16 cellular contexts compared by ENCODE assay signal in the genomic region with DNA sequence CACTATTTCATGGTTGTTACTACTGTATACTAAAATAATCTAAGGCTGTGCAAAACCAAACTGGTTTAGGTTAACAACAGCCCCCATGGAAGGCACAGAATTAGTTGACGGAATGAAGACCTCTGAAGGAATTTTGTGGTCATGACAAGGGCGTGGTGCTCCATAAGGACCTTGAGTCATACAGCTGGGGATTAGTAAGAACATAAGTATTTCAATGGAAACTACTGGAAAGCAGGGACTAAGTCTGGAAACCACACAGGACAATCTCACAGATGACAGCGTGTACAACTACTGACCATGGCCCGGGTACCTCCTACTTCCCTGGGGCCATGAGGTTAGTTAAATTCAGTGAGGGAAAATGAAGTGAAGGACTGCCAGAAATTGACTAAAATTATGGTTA.
A peak's percentile ranks its signal among the peaks of the same experiment; 100 is the strongest.
DNase-seq lines count a peak whose midpoint lies in the region; ATAC-seq and FAIRE-seq lines count a peak whose summit lies in the region.
"Had no signal": no experiment of that assay in that cellular context is flagged by ENCODE, and none has a peak within 500 bp of the region (broad histone marks: within the 10 kb centered on the region; RNA-seq: fewer than 3 reads in every experiment).

No MANE protein-coding gene starts in this region.

- H3K4me1 ChIP-seq in trophoblast cell (ENCODE audit: control insufficient read depth in 1 of 2, insufficient read depth in 2 of 2, low read length in 2 of 2) = no peaks in the 10 kb centered on the region

- no peak overlapping the region for H4K8ac ChIP-seq in trophoblast cell (ENCODE audit: low read depth, low read length)

- no peak overlapping the region for H3K18ac ChIP-seq in trophoblast cell (ENCODE audit: low read length)

- peak; percentile 83 for DNase-seq in GM03348 (ENCODE audit: low spot score)
- peak; percentile 94 for DNase-seq in RCC 7860 (ENCODE audit: low spot score)
- DNase-seq in trophoblast cell = peak; percentile 77 to 93
- DNase-seq in frontal cortex (ENCODE audit: low spot score in 2 of 2) = no peak
- DNase-seq in SKM-1 treated with dmso at 0.1 percent for 144 hours (lab: John Stamatoyannopoulos, UW; ENCODE audit: unreplicated experiment) = no peak
- no peak for DNase-seq in caudate nucleus (lab: John Stamatoyannopoulos, UW)
- no peak for DNase-seq in NCI-H345 treated with DMSO at 0.1 percent for 48 hours (lab: John Stamatoyannopoulos, UW; ENCODE audit: unreplicated experiment)
- DNase-seq: activated CD4-positive, alpha-beta T cell treated with anti-CD3 and anti-CD28 coated beads, Interleukin-2, amount 10 ng/mL, durations not matched to agents 24 days and 14 days; activated gamma-delta T cell treated with Interleukin-2 at 50 U/mL for 16 hours; DND-41; dorsolateral prefrontal cortex; NCI-H446 treated with DMSO at 0.1 percent for 48 hours; occipital lobe; stimulated activated CD4-positive, alpha-beta T cell treated with anti-CD3 and anti-CD28 coated beads, Interleukin-4, amount 100 ng/mL, for 24 hours had no signal

- no CpG with 5 or more reads among the region's 4 CpGs for WGBS in trophoblast cell (ENCODE audit: extremely low coverage, insufficient coverage, insufficient read length)

- FAIRE-seq in RCC 7860 (lab: Jason Lieb, UNC) (peak; percentile 96), frontal cortex (lab: Jason Lieb, UNC) (no peak)
- FAIRE-seq: islet of Langerhans had no signal

- H3K4me2 ChIP-seq in trophoblast cell (ENCODE audit: low read length) = no peak overlapping the region

- no peaks in the 10 kb centered on the region for H3K79me2 ChIP-seq in trophoblast cell (ENCODE audit: control insufficient read depth, insufficient read depth, low read length, poor library complexity)

- H3K23ac ChIP-seq in trophoblast cell (ENCODE audit: low read length) = no peak overlapping the region

- no peak overlapping the region for H4K12ac ChIP-seq in trophoblast cell (ENCODE audit: low read depth, low read length)

- no peak overlapping the region for H3K4ac ChIP-seq in trophoblast cell (ENCODE audit: low read depth, low read length)

- no peak overlapping the region for H2BK120ac ChIP-seq in trophoblast cell (ENCODE audit: insufficient read depth, low read length, poor library complexity)

- peaks cover 6% of the 10 kb centered on the region for H3K9me3 ChIP-seq in trophoblast cell (ENCODE audit: insufficient read depth, low read depth, low read length)

- H2BK12ac ChIP-seq in trophoblast cell (ENCODE audit: low read length) = no peak overlapping the region

- no peaks in the 10 kb centered on the region for H3K27me3 ChIP-seq in trophoblast cell (ENCODE audit: insufficient read depth, low read length)
- H3K27me3 ChIP-seq: dorsolateral prefrontal cortex had no signal

- H2AFZ ChIP-seq in trophoblast cell (ENCODE audit: insufficient read depth, low read length, poor library complexity) = no peak overlapping the region

- H3K36me3 ChIP-seq in trophoblast cell (ENCODE audit: control insufficient read depth in 1 of 2, insufficient read depth in 2 of 2, low read length in 2 of 2) = peaks cover 0 to 4% of the 10 kb centered on the region in 2 experiments

- H2AK5ac ChIP-seq in trophoblast cell (ENCODE audit: low read length) = no peak overlapping the region

- peak; percentile 48 for ATAC-seq in esophagus mucosa

- no peak overlapping the region for H3K14ac ChIP-seq in trophoblast cell (ENCODE audit: low read length)

- no peak overlapping the region for H4K91ac ChIP-seq in trophoblast cell (ENCODE audit: low read depth, low read length)

- no peak overlapping the region for H2BK5ac ChIP-seq in trophoblast cell (ENCODE audit: low read depth, low read length, poor library complexity)

- peaks cover 3% of the 10 kb centered on the region for H3K79me1 ChIP-seq in trophoblast cell (ENCODE audit: low read length)

- H3K4me3 ChIP-seq in trophoblast cell (ENCODE audit: low read depth, low read length) = no peak overlapping the region
- H3K4me3 ChIP-seq: dorsolateral prefrontal cortex had no signal

- H3K9ac ChIP-seq in trophoblast cell (ENCODE audit: low read length) = no peak overlapping the region

- H3K27ac ChIP-seq in trophoblast cell (ENCODE audit: low read depth, low read length) (no peak overlapping the region), caudate nucleus (ENCODE audit: low read depth, low read length) (no peak overlapping the region)
- H3K27ac ChIP-seq: dorsolateral prefrontal cortex had no signal

Comparison
In these comparisons a context has a peak if more than half of its experiments do, and no peak if none do; other contexts are left out.
1. DNase-seq: peak in GM03348 (single experiment), RCC 7860 (single experiment) and trophoblast cell (2 of 2); none in frontal cortex (0 of 2), SKM-1 treated with dmso at 0.1 percent for 144 hours (single experiment), caudate nucleus (0 of 61) and NCI-H345 treated with DMSO at 0.1 percent for 48 hours (single experiment).